ENCODE assay signal across 8 cellular contexts in genomic region chr22:39522567-39523300, GRCh38. TPM values are rescaled to one million over a fixed set of nuclear protein-coding genes. Genes with fewer than 3 reads are reported as not detected.
DNase-seq lines count a peak whose midpoint lies in the region; ATAC-seq and TF ChIP-seq lines count a peak whose summit lies in the region.

No MANE protein-coding gene starts in this region.

- TF ChIP-seq CTCF in NB4 (IDR thresholded peaks at IDR 0.05; ENCODE audit: low read depth, low read length): no peak

- no peaks in the 10 kb centered on the region for H3K9me3 Mint-ChIP-seq in activated naive CD4-positive, alpha-beta T cell treated with anti-CD3 and anti-CD28 coated beads, Interleukin-2, amount 50 U/mL, for 24 hours

- DNase-seq in NCI-H2107 treated with DMSO at 0.1 percent for 48 hours (lab: John Stamatoyannopoulos, UW; ENCODE audit: unreplicated experiment) (peak; percentile 49), NCI-H2107 (lab: John Stamatoyannopoulos, UW) (no peak), NB4 (ENCODE audit: low read depth) (no peak), right cardiac atrium (no peak), T1000 (lab: John Stamatoyannopoulos, UW) (no peak)
- DNase-seq in effector CD4-positive, alpha-beta T cell: no peak

- H3K9me3 ChIP-seq in right cardiac atrium (ENCODE audit: control insufficient read depth, low read length): no peaks in the 10 kb centered on the region
- no peaks in the 10 kb centered on the region for H3K9me3 ChIP-seq in skeletal muscle tissue (ENCODE audit: control insufficient read depth in 3 of 3, low read length in 3 of 3)

- H3K36me3 ChIP-seq in skeletal muscle tissue (ENCODE audit: control insufficient read depth in 3 of 3, insufficient read depth in 3 of 3, low read length in 3 of 3): peaks cover 27 to 42% (median 35%) of the 10 kb centered on the region in 3 donors

- peak overlapping the region; percentile 89 for H3K4me3 Mint-ChIP-seq in activated naive CD4-positive, alpha-beta T cell treated with anti-CD3 and anti-CD28 coated beads, Interleukin-2, amount 50 U/mL, for 24 hours

- intact Hi-C loops in right cardiac atrium (cut with DNase I): loop anchor here in 2 of 4 donors (5.0 to 10.0 kb wide), 3 partner anchors 118 to 205 kb away; partner anchors contain the start of genes RPL3 (in 1 of the 2) and SYNGR1 (in 1 of the 2)

- 12% methylated on average over 14 of the region's 14 CpGs for WGBS in right cardiac atrium

- H3K4me1 ChIP-seq in right cardiac atrium (ENCODE audit: control insufficient read depth, insufficient read depth, low read length): peaks cover 8% of the 10 kb centered on the region
- H3K4me1 ChIP-seq in skeletal muscle tissue (ENCODE audit: control insufficient read depth in 3 of 3, insufficient read depth in 3 of 3, low read length in 3 of 3): peaks cover 57 to 73% (median 58%) of the 10 kb centered on the region in 3 donors

- H3K36me3 Mint-ChIP-seq in activated naive CD4-positive, alpha-beta T cell treated with anti-CD3 and anti-CD28 coated beads, Interleukin-2, amount 50 U/mL, for 24 hours: peaks cover 31% of the 10 kb centered on the region

- H3K27me3 ChIP-seq in right cardiac atrium (ENCODE audit: control insufficient read depth, insufficient read depth) (no peaks in the 10 kb centered on the region), skeletal muscle tissue (ENCODE audit: control insufficient read depth in 3 of 3, insufficient read depth in 3 of 3, low read length in 3 of 3) (no peaks in the 10 kb centered on the region)

- H3K27me3 Mint-ChIP-seq in activated naive CD4-positive, alpha-beta T cell treated with anti-CD3 and anti-CD28 coated beads, Interleukin-2, amount 50 U/mL, for 24 hours: no peaks in the 10 kb centered on the region

- peak overlapping the region; percentile 60 for H3K27ac ChIP-seq in right cardiac atrium (ENCODE audit: low read length)
- peak overlapping the region; percentile 99 for H3K27ac ChIP-seq in skeletal muscle tissue (ENCODE audit: low read depth, low read length)

- peak; percentile 16 for TF ChIP-seq POLR2A in NB4 (IDR thresholded peaks at IDR 0.05; ENCODE audit: extremely low read depth, insufficient read length)

- H3K27ac Mint-ChIP-seq in activated naive CD4-positive, alpha-beta T cell treated with anti-CD3 and anti-CD28 coated beads, Interleukin-2, amount 50 U/mL, for 24 hours: peak overlapping the region; percentile 100

- ATAC-seq in right cardiac atrium: peak in 1 of 2 donors; percentile 2

- H3K4me1 Mint-ChIP-seq in activated naive CD4-positive, alpha-beta T cell treated with anti-CD3 and anti-CD28 coated beads, Interleukin-2, amount 50 U/mL, for 24 hours: peaks cover 59% of the 10 kb centered on the region

- H3K4me3 ChIP-seq in NB4 (ENCODE audit: low read depth, low read length): peak overlapping the region; percentile 98
- peak overlapping the region; percentile 91 for H3K4me3 ChIP-seq in right cardiac atrium (ENCODE audit: low read length)
- H3K4me3 ChIP-seq in skeletal muscle tissue (ENCODE audit: low read length in 3 of 3): peak overlapping the region; percentile 94 to 98 (median 94)

- H3K9ac ChIP-seq in skeletal muscle tissue (ENCODE audit: low read depth in 1 of 3, low read length in 3 of 3): peak overlapping the region; percentile 99 to 100 (median 99)

RNA-seq across cellular contexts. Expression of gene ATF4, which starts 2.4 kb away (rescaled TPM):
- 100 to 1,000 TPM; 156 to 254 (median 177) TPM for total RNA-seq in right cardiac atrium
- 244 TPM for polyA plus RNA-seq in right cardiac atrium
- 136 TPM for total RNA-seq in skeletal muscle tissue

RNA-seq across cellular contexts. Expression of gene RPS19BP1, which starts 9.8 kb away (rescaled TPM):
- 10 to 100 TPM; 55.1 to 75.5 (median 61.8) TPM for total RNA-seq in right cardiac atrium
- 155 TPM for polyA plus RNA-seq in right cardiac atrium
- 27.7 TPM for total RNA-seq in skeletal muscle tissue

RNA-seq across cellular contexts. Expression of gene MIEF1, which starts 20.6 kb away (rescaled TPM):
- total RNA-seq in right cardiac atrium (10 to 100 TPM; 16.3 to 22.2 (median 18.7) TPM), skeletal muscle tissue (10.4 TPM)
- 9.0 TPM for polyA plus RNA-seq in right cardiac atrium

RNA-seq across cellular contexts. Expression of gene CACNA1I, which starts 47.8 kb away (rescaled TPM):
- total RNA-seq in right cardiac atrium (under 1 TPM in 1 of 4 donors, not detected in 3; 0.06 TPM), skeletal muscle tissue (not detected)
- 0.07 TPM for polyA plus RNA-seq in right cardiac atrium
